ENCODE assay signal across 11 cellular contexts in genomic region chr11:86043765-86044534, GRCh38. TPM values are rescaled to one million over a fixed set of nuclear protein-coding genes. Genes with fewer than 3 reads are reported as not detected.
DNase-seq lines count a peak whose midpoint lies in the region; ATAC-seq and TF ChIP-seq lines count a peak whose summit lies in the region.
"Had no signal": no experiment of that assay in that cellular context is flagged by ENCODE, and none has a peak within 500 bp of the region (broad histone marks: within the 10 kb centered on the region; RNA-seq: fewer than 3 reads in every experiment).

No MANE protein-coding gene starts in this region.

- CTCF ChIA-PET in activated B cell treated with CpG ODN at 0.5 μM for 24 hours (lab: Charles Lee) = interaction anchor here (0.8 to 4.9 kb wide), 6 partner anchors 24 to 248 kb away, joined by 3 to 87 read pairs (median 6); partner anchors contain the start of gene PICALM

- H3K27ac Mint-ChIP-seq in activated T-cell treated with anti-CD3 and anti-CD28 coated beads, Interleukin-2, amount 50 U/mL, for 24 hours = peak overlapping the region; percentile 78
- H3K27ac Mint-ChIP-seq in activated B cell treated with CpG ODN at 0.5 μM for 24 hours = peak overlapping the region; percentile 51
- peak overlapping the region; percentile 91 for H3K27ac Mint-ChIP-seq in memory B cell

- H3K27me3 ChIP-seq in stomach = no peaks in the 10 kb centered on the region
- H3K27me3 ChIP-seq in MM.1S (replicated peaks; ENCODE audit: insufficient read depth, low read length) = no peaks in the 10 kb centered on the region
- H3K27me3 ChIP-seq: esophagus squamous epithelium had no signal

- no peak for TF ChIP-seq POLR2A in stomach (IDR thresholded peaks at IDR 0.05)

- 54 to 71% (median 62%) methylated on average over 9 of the region's 9 CpGs for WGBS in stomach, 5 donors

- no peaks in the 10 kb centered on the region for H3K36me3 ChIP-seq in stomach
- no peaks in the 10 kb centered on the region for H3K36me3 ChIP-seq in MM.1S (replicated peaks; ENCODE audit: insufficient read depth, low read length)

- TF ChIP-seq EP300 in stomach (IDR thresholded peaks at IDR 0.05) = no peak

- intact Hi-C loops in activated B cell treated with CpG ODN at 0.5 μM for 24 hours (cut with micrococcal nuclease) = loop anchor here (2.0 to 10.0 kb wide), 2 partner anchors 73 to 189 kb away; partner anchors contain the start of gene CCDC83
- intact Hi-C loops in stomach (cut with DNase I; ENCODE audit: low total_unique reads) = no loop called here

- no peak overlapping the region for H3K4me3 ChIP-seq in stomach
- H3K4me3 ChIP-seq in MM.1S (ENCODE audit: low read length) = no peak overlapping the region
- H3K4me3 ChIP-seq: esophagus squamous epithelium had no signal

- no peak overlapping the region for H3K9ac ChIP-seq in MM.1S (ENCODE audit: low read length)

- H3K9me3 ChIP-seq in stomach (no peaks in the 10 kb centered on the region), MM.1S (replicated peaks; ENCODE audit: insufficient read depth, low read length) (no peaks in the 10 kb centered on the region)
- H3K9me3 ChIP-seq: esophagus squamous epithelium had no signal

- POLR2A ChIA-PET in activated B cell treated with CpG ODN at 0.5 μM for 24 hours (lab: Charles Lee) = interaction anchor here (3.1 kb wide), 1 partner anchor 25 kb away, joined by 22 read pairs; the partner anchor contains the start of gene PICALM

- peak overlapping the region in 3 of 5 donors; percentile 10 to 54 (median 22) for H3K27ac ChIP-seq in stomach
- no peak overlapping the region for H3K27ac ChIP-seq in MM.1S (ENCODE audit: low read length)

- TF ChIP-seq CTCF in activated B cell treated with CpG ODN at 0.5 μM for 24 hours (IDR thresholded peaks at IDR 0.05) (no peak), stomach (IDR thresholded peaks at IDR 0.05) (no peak), MM.1S (IDR thresholded peaks at IDR 0.05; ENCODE audit: low read length) (no peak)

- peaks cover 65% of the 10 kb centered on the region for H4K20me1 ChIP-seq in MM.1S (ENCODE audit: insufficient read depth, low read length)

- H3K79me2 ChIP-seq in MM.1S (ENCODE audit: low read length) = peaks cover 98% of the 10 kb centered on the region

- H3K4me1 ChIP-seq in stomach (peaks cover 23 to 92% (median 69%) of the 10 kb centered on the region in 4 donors), MM.1S (ENCODE audit: low read length) (peaks cover 12% of the 10 kb centered on the region)

- no peak overlapping the region for H3K4me2 ChIP-seq in MM.1S (ENCODE audit: low read depth, low read length)

- peak overlapping the region; percentile 13 for H3K4me3 Mint-ChIP-seq in activated T-cell treated with anti-CD3 and anti-CD28 coated beads, Interleukin-2, amount 50 U/mL, for 24 hours
- H3K4me3 Mint-ChIP-seq in activated B cell treated with CpG ODN at 0.5 μM for 24 hours (peak overlapping the region; percentile 24), memory B cell (peak overlapping the region; percentile 17)

- H3F3A ChIP-seq in MM.1S (ENCODE audit: insufficient read depth, low read length) = peaks cover 15% of the 10 kb centered on the region

- H3K27me3 Mint-ChIP-seq in activated T-cell treated with anti-CD3 and anti-CD28 coated beads, Interleukin-2, amount 50 U/mL, for 24 hours = no peaks in the 10 kb centered on the region
- no peaks in the 10 kb centered on the region for H3K27me3 Mint-ChIP-seq in activated B cell treated with CpG ODN at 0.5 μM for 24 hours
- H3K27me3 Mint-ChIP-seq in memory B cell = no peaks in the 10 kb centered on the region

- peaks cover 86% of the 10 kb centered on the region for H3K4me1 Mint-ChIP-seq in activated T-cell treated with anti-CD3 and anti-CD28 coated beads, Interleukin-2, amount 50 U/mL, for 24 hours (ENCODE audit: low read depth)
- H3K4me1 Mint-ChIP-seq in activated B cell treated with CpG ODN at 0.5 μM for 24 hours (peaks cover 87% of the 10 kb centered on the region), memory B cell (peaks cover 54% of the 10 kb centered on the region)

- DNase-seq in activated T-cell treated with anti-CD3 and anti-CD28 coated beads, Interleukin-2, amount 50 U/mL, for 24 hours = no peak
- no peak for DNase-seq in activated T-cell treated with anti-CD3 and anti-CD28 coated beads, Interleukin-2, amount 50 U/mL, for 48 hours
- DNase-seq in activated B cell treated with CpG ODN at 0.5 μM for 24 hours = no peak
- DNase-seq in memory B cell (ENCODE audit: low spot score in 2 of 2) = no peak
- no peak for DNase-seq in stomach
- no peak for DNase-seq in dermis blood vessel endothelial cell
- DNase-seq in MM.1S = no peak
- DNase-seq: esophagus squamous epithelium, GOT3, SIG-M5 had no signal

- H2AFZ ChIP-seq in MM.1S (ENCODE audit: low read length) = no peak overlapping the region

- peaks cover 2% of the 10 kb centered on the region for H3K9me3 Mint-ChIP-seq in activated T-cell treated with anti-CD3 and anti-CD28 coated beads, Interleukin-2, amount 50 U/mL, for 24 hours
- H3K9me3 Mint-ChIP-seq in activated B cell treated with CpG ODN at 0.5 μM for 24 hours (no peaks in the 10 kb centered on the region), memory B cell (no peaks in the 10 kb centered on the region)

- ATAC-seq in activated B cell treated with CpG ODN at 0.5 μM for 24 hours (ENCODE audit: low read depth) = no peak
- no peak for ATAC-seq in memory B cell (ENCODE audit: low read depth)
- ATAC-seq in GM19023 (IDR thresholded peaks at IDR 0.05; ENCODE audit: unreplicated experiment) = no peak

- H3K36me3 Mint-ChIP-seq in activated T-cell treated with anti-CD3 and anti-CD28 coated beads, Interleukin-2, amount 50 U/mL, for 24 hours (ENCODE audit: low read depth) = peaks cover 44% of the 10 kb centered on the region
- peaks cover 6% of the 10 kb centered on the region for H3K36me3 Mint-ChIP-seq in activated B cell treated with CpG ODN at 0.5 μM for 24 hours (ENCODE audit: low read depth)
- H3K36me3 Mint-ChIP-seq in memory B cell = peaks cover 6% of the 10 kb centered on the region

- H3K9me2 ChIP-seq in MM.1S (replicated peaks; ENCODE audit: insufficient read depth, low read length) = no peaks in the 10 kb centered on the region

RNA-seq across cellular contexts. Expression of gene PICALM, which starts 24.9 kb away (rescaled TPM):
- total RNA-seq in activated B cell treated with CpG ODN at 0.5 μM for 24 hours (118 and 139 TPM in 2 replicates), stomach (100 to 1,000 TPM; 148 to 687 (median 267) TPM), dermis blood vessel endothelial cell (238 and 240 TPM in 2 replicates)
- 10 to 100 TPM; 35.1 to 57.0 (median 52.8) TPM for polyA plus RNA-seq in stomach
